9 cellular contexts compared by ENCODE assay signal in genomic region chr16:14447783-14448182, GRCh38.
"Had no signal": no experiment of that assay in that cellular context is flagged by ENCODE, and none has a peak within 500 bp of the region (broad histone marks: within the 10 kb centered on the region; RNA-seq: fewer than 3 reads in every experiment).

No MANE protein-coding gene starts in this region.

- H3K9ac ChIP-seq: KMS-11 had no signal

- ATAC-seq: GM23338 had no signal

- FAIRE-seq: H1, H54, HTR-8/SVneo had no signal

- DNase-seq: H9, HCEC 1CT, IMR-90, KBM-7 had no signal

- H2AFZ ChIP-seq: GM23338 had no signal

- H3K4me3 ChIP-seq: GM23338 had no signal

- H3K4me2 ChIP-seq: GM23338, KMS-11 had no signal

- H3K27ac ChIP-seq: KMS-11 had no signal
